ENCODE assay signal across 11 cellular contexts in genomic region chr17:42180411-42180921, GRCh38. TPM values are rescaled to one million over a fixed set of nuclear protein-coding genes. Genes with fewer than 3 reads are reported as not detected.
DNase-seq lines count a peak whose midpoint lies in the region; ATAC-seq, FAIRE-seq and TF ChIP-seq lines count a peak whose summit lies in the region.
"Had no signal": no experiment of that assay in that cellular context is flagged by ENCODE, and none has a peak within 500 bp of the region (broad histone marks: within the 10 kb centered on the region; RNA-seq: fewer than 3 reads in every experiment).

No MANE protein-coding gene starts in this region.

- H3K4me1 ChIP-seq in cardiac muscle cell (ENCODE audit: low read depth) (peaks cover 13% of the 10 kb centered on the region), lower lobe of right lung (peaks cover 39% of the 10 kb centered on the region), urinary bladder (ENCODE audit: insufficient read depth) (no peaks in the 10 kb centered on the region)

- no peak for TF ChIP-seq CTCF in cardiac muscle cell (IDR thresholded peaks at IDR 0.05; ENCODE audit: low read depth, low read length)
- TF ChIP-seq CTCF in lower lobe of right lung (IDR thresholded peaks at IDR 0.05) = no peak

- peaks cover 5% of the 10 kb centered on the region for H3K36me3 Mint-ChIP-seq in activated T-helper 17 cell treated with anti-CD3 and anti-CD28 coated beads, Interleukin-2, amount 50 U/mL, for 72 hours (ENCODE audit: low read depth)

- H3K4me3 Mint-ChIP-seq in activated T-helper 17 cell treated with anti-CD3 and anti-CD28 coated beads, Interleukin-2, amount 50 U/mL, for 72 hours = peak overlapping the region; percentile 85

- intact Hi-C loops in Right ventricle myocardium inferior (cut with DNase I) = loop anchor here (2.0 to 10.0 kb wide), 2 partner anchors 62 to 344 kb away; no protein-coding TSS in a partner anchor
- intact Hi-C loops in lower lobe of right lung (cut with DNase I) = no loop called here

- H3K4me3 ChIP-seq in cardiac muscle cell = peak overlapping the region; percentile 17
- peak overlapping the region; percentile 51 for H3K4me3 ChIP-seq in lower lobe of right lung
- H3K4me3 ChIP-seq in urinary bladder (ENCODE audit: low read depth, low read length) = peak overlapping the region; percentile 31

- WGBS in urinary bladder = 2% methylated on average over 33 of the region's 33 CpGs

- ATAC-seq in Right ventricle myocardium inferior (no peak), lower lobe of right lung (no peak), HG02973 (IDR thresholded peaks at IDR 0.05; ENCODE audit: unreplicated experiment) (no peak)
- ATAC-seq in activated T-helper 17 cell treated with anti-CD3 and anti-CD28 coated beads, Interleukin-2, amount 50 U/mL, for 72 hours (replicated peaks) = no peak

- H3K36me3 ChIP-seq in cardiac muscle cell = no peaks in the 10 kb centered on the region
- no peaks in the 10 kb centered on the region for H3K36me3 ChIP-seq in lower lobe of right lung
- H3K36me3 ChIP-seq in urinary bladder (ENCODE audit: insufficient read depth) = no peaks in the 10 kb centered on the region

- DNase-seq in cardiac muscle cell (ENCODE audit: low read depth in 1 of 2, low spot score in 1 of 2) (no peak), Right ventricle myocardium inferior (ENCODE audit: missing footprints) (no peak), lower lobe of right lung (no peak), NCI-H2196 treated with DMSO at 0.1 percent for 48 hours (lab: John Stamatoyannopoulos, UW; ENCODE audit: unreplicated experiment) (no peak), H54 (ENCODE audit: insufficient read length, low spot score) (no peak)

- H3K27me3 ChIP-seq in cardiac muscle cell (peaks cover 56% of the 10 kb centered on the region), lower lobe of right lung (ENCODE audit: low read depth) (peaks cover 26% of the 10 kb centered on the region)

- H3K27me3 Mint-ChIP-seq in activated T-helper 17 cell treated with anti-CD3 and anti-CD28 coated beads, Interleukin-2, amount 50 U/mL, for 72 hours = no peaks in the 10 kb centered on the region

- H3K27ac ChIP-seq in cardiac muscle cell = no peak overlapping the region
- no peak overlapping the region for H3K27ac ChIP-seq in lower lobe of right lung
- H3K27ac ChIP-seq in urinary bladder (ENCODE audit: low read depth) = no peak overlapping the region

- H3K27ac Mint-ChIP-seq in activated T-helper 17 cell treated with anti-CD3 and anti-CD28 coated beads, Interleukin-2, amount 50 U/mL, for 72 hours = no peak overlapping the region

- H3K9me3 ChIP-seq in cardiac muscle cell (ENCODE audit: low read depth) (no peaks in the 10 kb centered on the region), lower lobe of right lung (no peaks in the 10 kb centered on the region)

- peaks cover 26% of the 10 kb centered on the region for H3K4me1 Mint-ChIP-seq in activated T-helper 17 cell treated with anti-CD3 and anti-CD28 coated beads, Interleukin-2, amount 50 U/mL, for 72 hours

- TF ChIP-seq POLR2A in H54 (IDR thresholded peaks at IDR 0.05; ENCODE audit: low read depth, low read length) = no peak

- no peak for FAIRE-seq in H54 (lab: Jason Lieb, UNC)

- no peaks in the 10 kb centered on the region for H3K9me3 Mint-ChIP-seq in activated T-helper 17 cell treated with anti-CD3 and anti-CD28 coated beads, Interleukin-2, amount 50 U/mL, for 72 hours

RNA-seq across cellular contexts. Expression of gene KCNH4, which starts 0.5 kb away (rescaled TPM):
- total RNA-seq in cardiac muscle cell = not detected in 2 replicates
- not detected in 2 replicates for polyA plus RNA-seq in cardiac muscle cell
- total RNA-seq in Right ventricle myocardium inferior = 0.24 TPM
- under 1 TPM; 0.95 to 0.99 TPM for total RNA-seq in activated T-helper 17 cell treated with anti-CD3 and anti-CD28 coated beads, Interleukin-2, amount 50 U/mL, for 72 hours
- 0.09 TPM for total RNA-seq in lower lobe of right lung
- 0.79 TPM for total RNA-seq in urinary bladder
- polyA plus RNA-seq in urinary bladder = 0.49 TPM

RNA-seq across cellular contexts. Expression of gene HCRT, which starts 4.8 kb away (rescaled TPM):
- total RNA-seq in cardiac muscle cell (1.3 TPM in 1 of 2 replicates, not detected in the other), Right ventricle myocardium inferior (not detected), lower lobe of right lung (not detected), urinary bladder (not detected)
- polyA plus RNA-seq in cardiac muscle cell (1.9 TPM in 1 of 2 replicates, not detected in the other), urinary bladder (not detected)
- total RNA-seq in activated T-helper 17 cell treated with anti-CD3 and anti-CD28 coated beads, Interleukin-2, amount 50 U/mL, for 72 hours = not detected
- total RNA-seq: dermis microvascular lymphatic vessel endothelial cell; subcutaneous adipose tissue; T-helper 2 cell treated with Interferon-gamma antibody and Interleukin-4, amounts not matched to agents 100 ng/mL and 5 ng/mL, for 36 hours had no signal

RNA-seq across cellular contexts. Expression of gene GHDC, which starts 13.8 kb away (rescaled TPM):
- total RNA-seq in cardiac muscle cell = 7.3 and 13.5 TPM in 2 replicates
- 7.4 and 13.4 TPM in 2 replicates for polyA plus RNA-seq in cardiac muscle cell
- total RNA-seq in Right ventricle myocardium inferior = 7.1 TPM
- 10 to 100 TPM; 19.6 to 24.5 TPM for total RNA-seq in activated T-helper 17 cell treated with anti-CD3 and anti-CD28 coated beads, Interleukin-2, amount 50 U/mL, for 72 hours
- total RNA-seq in lower lobe of right lung = 33.4 TPM
- 6.7 TPM for total RNA-seq in urinary bladder
- 32.0 TPM for polyA plus RNA-seq in urinary bladder

RNA-seq across cellular contexts. Expression of gene RAB5C, which starts 25.7 kb away (rescaled TPM):
- total RNA-seq in cardiac muscle cell (41.8 and 53.8 TPM in 2 replicates), Right ventricle myocardium inferior (45.6 TPM), lower lobe of right lung (153 TPM), urinary bladder (40.5 TPM)
- polyA plus RNA-seq in cardiac muscle cell (44.8 and 65.1 TPM in 2 replicates), urinary bladder (198 TPM)
- total RNA-seq in activated T-helper 17 cell treated with anti-CD3 and anti-CD28 coated beads, Interleukin-2, amount 50 U/mL, for 72 hours = 10 to 100 TPM; 30.4 to 77.7 TPM

RNA-seq across cellular contexts. Expression of gene HSPB9, which starts 57.9 kb away (rescaled TPM):
- total RNA-seq in cardiac muscle cell (0.06 and 0.67 TPM in 2 replicates), Right ventricle myocardium inferior (0.11 TPM), lower lobe of right lung (not detected), urinary bladder (not detected)
- polyA plus RNA-seq in cardiac muscle cell (0.51 and 0.52 TPM in 2 replicates), urinary bladder (0.11 TPM)
- total RNA-seq in activated T-helper 17 cell treated with anti-CD3 and anti-CD28 coated beads, Interleukin-2, amount 50 U/mL, for 72 hours = under 1 TPM in 1 of 2 donors, not detected in 1; 0.13 TPM
- total RNA-seq: subcutaneous adipose tissue; T-helper 2 cell treated with Interferon-gamma antibody and Interleukin-4, amounts not matched to agents 100 ng/mL and 5 ng/mL, for 36 hours had no signal
